16 cellular contexts compared by ENCODE assay signal in the genomic region with DNA sequence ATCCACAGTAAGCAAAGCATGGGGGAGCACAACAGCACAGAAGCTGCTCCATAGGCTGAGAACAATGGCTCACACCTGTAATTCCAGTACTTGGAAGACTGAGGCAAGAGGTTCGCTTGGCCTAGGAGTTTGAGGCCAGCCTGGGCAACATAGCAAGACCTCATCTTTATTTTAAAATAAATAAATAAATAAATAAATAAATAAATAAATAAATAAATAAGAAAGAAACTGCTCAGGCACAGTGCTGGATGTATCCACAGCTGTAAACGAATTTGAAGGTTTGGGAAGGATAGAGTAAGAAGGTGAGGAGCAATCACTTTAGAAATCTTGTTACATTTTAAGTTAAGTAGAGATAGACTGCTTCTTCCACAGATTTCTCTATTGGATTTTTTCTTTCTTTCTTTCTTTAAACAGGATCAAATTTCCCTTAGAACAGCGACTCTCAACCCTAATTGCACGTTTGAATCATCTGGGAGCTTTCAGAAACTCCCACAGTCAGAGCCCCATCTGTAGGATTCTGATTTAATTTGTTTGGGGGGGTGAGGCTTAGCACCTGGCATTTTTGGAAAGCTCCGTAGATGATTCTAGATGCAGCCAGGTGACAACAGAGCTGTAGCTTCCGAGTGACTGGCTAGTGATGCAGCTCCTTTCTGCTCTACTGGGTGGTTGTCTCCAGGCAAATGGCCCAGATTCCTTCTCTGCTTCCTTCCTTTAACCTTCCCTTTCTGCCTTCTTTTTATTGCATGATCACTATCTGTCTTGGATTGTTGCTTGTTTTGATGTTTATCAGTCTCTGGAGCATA. TPM values are rescaled to one million over a fixed set of nuclear protein-coding genes. Genes with fewer than 3 reads are reported as not detected.
A peak's percentile ranks its signal among the peaks of the same experiment; 100 is the strongest.
DNase-seq lines count a peak whose midpoint lies in the region; ATAC-seq, FAIRE-seq and TF ChIP-seq lines count a peak whose summit lies in the region.
"Had no signal": no experiment of that assay in that cellular context is flagged by ENCODE, and none has a peak within 500 bp of the region (broad histone marks: within the 10 kb centered on the region; RNA-seq: fewer than 3 reads in every experiment).

No MANE protein-coding gene starts in this region.

- H2AFZ ChIP-seq in endothelial cell of umbilical vein (ENCODE audit: low read depth, low read length) = no peak overlapping the region
- H2AFZ ChIP-seq: neural progenitor cell had no signal

- no peaks in the 10 kb centered on the region for H3K9me3 Mint-ChIP-seq in CD4-positive, alpha-beta T cell
- H3K9me3 Mint-ChIP-seq: H9 had no signal

- H3K4me1 Mint-ChIP-seq in CD4-positive, alpha-beta T cell (ENCODE audit: low read depth) = peaks cover 69% of the 10 kb centered on the region
- H3K4me1 Mint-ChIP-seq in T-helper 17 cell = peaks cover 61% of the 10 kb centered on the region

- FAIRE-seq in endothelial cell of umbilical vein (lab: Jason Lieb, UNC) = no peak
- FAIRE-seq: D721Med, endometrium, HepG2 had no signal

- BruUV-seq in endothelial cell of umbilical vein (replicated peaks; lab: Mats Ljungman, UMichigan) = no TSS peak

- no peak overlapping the region for H3K9ac ChIP-seq in endothelial cell of umbilical vein (replicated peaks; ENCODE audit: extremely low read depth, insufficient read depth, low read length)
- H3K9ac ChIP-seq: neural progenitor cell had no signal

- POLR2A ChIA-PET in CD4-positive, alpha-beta T cell (lab: Charles Lee) = interaction anchor here (0.6 to 4.2 kb wide), 12 partner anchors 11 to 392 kb away, joined by 3 to 31 read pairs (median 4); partner anchors contain the start of gene S1PR1
- POLR2A ChIA-PET in endothelial cell of umbilical vein (lab: Charles Lee) = interaction anchor here (0.6 kb wide), 1 partner anchor 148 kb away, joined by 3 read pairs; no protein-coding TSS in a partner anchor

- no peak for ATAC-seq in CD4-positive, alpha-beta T cell (ENCODE audit: poor library complexity)
- ATAC-seq in T-helper 17 cell (no peak), left colon (no peak)
- ATAC-seq: left cardiac atrium had no signal

- no peaks in the 10 kb centered on the region for H3K27me3 ChIP-seq in CD4-positive, alpha-beta T cell (ENCODE audit: control insufficient read depth, insufficient read depth, low read length)
- H3K27me3 ChIP-seq in endothelial cell of umbilical vein (ENCODE audit: control insufficient read depth in 2 of 2, insufficient read depth in 2 of 2, low read length in 2 of 2) = no peaks in the 10 kb centered on the region
- H3K27me3 ChIP-seq: neural progenitor cell, thyroid gland had no signal

- no peak for DNase-seq in CD4-positive, alpha-beta T cell
- DNase-seq in ELF-1 (ENCODE audit: low read depth, low spot score) (peak; percentile 69), T-helper 17 cell (no peak), endothelial cell of umbilical vein (ENCODE audit: low read depth, low spot score) (no peak), NCI-H1694 treated with DMSO at 0.1 percent for 48 hours (lab: John Stamatoyannopoulos, UW) (no peak), left colon (no peak), NAMALWA (ENCODE audit: low spot score) (no peak), DMS153 (lab: John Stamatoyannopoulos, UW) (no peak)
- DNase-seq: H9, left cardiac atrium, NCI-H187, thyroid gland had no signal

- no peaks in the 10 kb centered on the region for H3K36me3 Mint-ChIP-seq in CD4-positive, alpha-beta T cell (ENCODE audit: low read depth)
- H3K36me3 Mint-ChIP-seq in T-helper 17 cell (ENCODE audit: low read depth) = no peaks in the 10 kb centered on the region
- H3K36me3 Mint-ChIP-seq: neural progenitor cell had no signal

- H3K27ac ChIP-seq in CD4-positive, alpha-beta T cell (ENCODE audit: low read depth, low read length) = no peak overlapping the region
- H3K27ac ChIP-seq in endothelial cell of umbilical vein (ENCODE audit: insufficient read depth, low read depth, low read length) = no peak overlapping the region
- H3K27ac ChIP-seq: neural progenitor cell, thyroid gland had no signal

- H3K27ac Mint-ChIP-seq in CD4-positive, alpha-beta T cell = peak overlapping the region; percentile 69
- H3K27ac Mint-ChIP-seq in T-helper 17 cell = peak overlapping the region; percentile 98
- H3K27ac Mint-ChIP-seq: H9 had no signal

- H3K79me2 ChIP-seq in endothelial cell of umbilical vein (ENCODE audit: control insufficient read depth, insufficient read depth, low read length) = no peaks in the 10 kb centered on the region

- CTCF ChIA-PET in CD4-positive, alpha-beta T cell (lab: Charles Lee) = interaction anchor here (0.7 to 2.7 kb wide), 6 partner anchors 19 to 153 kb away, joined by 3 to 21 read pairs (median 10); no protein-coding TSS in a partner anchor
- CTCF ChIA-PET in endothelial cell of umbilical vein (lab: Charles Lee) = interaction anchor here (1.0 to 8.4 kb wide), 8 partner anchors 12 to 369 kb away, joined by 3 to 368 read pairs (median 31); partner anchors contain the start of gene S1PR1

- no peaks in the 10 kb centered on the region for H4K20me1 ChIP-seq in endothelial cell of umbilical vein (replicated peaks; ENCODE audit: control insufficient read depth, extremely low read depth, insufficient read depth, low read length)

- no peak overlapping the region for H3K4me3 ChIP-seq in endothelial cell of umbilical vein (replicated peaks in 1 of 3; ENCODE audit: insufficient read depth in 1 of 3, low read depth in 1 of 3, low read length in 3 of 3)
- H3K4me3 ChIP-seq: neural progenitor cell, thyroid gland had no signal

- TF ChIP-seq POLR2A in endothelial cell of umbilical vein (IDR thresholded peaks at IDR 0.05; ENCODE audit: low read depth, low read length) = no peak

- no peaks in the 10 kb centered on the region for H3K36me3 ChIP-seq in endothelial cell of umbilical vein (ENCODE audit: control insufficient read depth in 2 of 2, extremely low read depth in 1 of 2, insufficient read depth in 2 of 2, low read length in 2 of 2)
- H3K36me3 ChIP-seq: thyroid gland had no signal

- peaks cover 3% of the 10 kb centered on the region for H3K9me1 ChIP-seq in endothelial cell of umbilical vein (replicated peaks; ENCODE audit: control insufficient read depth, extremely low read depth, insufficient read depth, low read length)

- intact Hi-C loops in CD4-positive, alpha-beta T cell (cut with DNase I, micrococcal nuclease) = no loop called here
- intact Hi-C loops in endothelial cell of umbilical vein (cut with micrococcal nuclease) (loop anchor here (1.0 kb wide), 1 partner anchor 8 kb away; no protein-coding TSS in a partner anchor), left colon (cut with DNase I, micrococcal nuclease) (no loop called here)

- dilution Hi-C loops in endothelial cell of umbilical vein (cut with MboI; ENCODE audit: extremely low pct_ligation_motif_present, low sequenced_read_pairs) = no loop called here

- H3K27me3 Mint-ChIP-seq in CD4-positive, alpha-beta T cell = no peaks in the 10 kb centered on the region
- H3K27me3 Mint-ChIP-seq in T-helper 17 cell = no peaks in the 10 kb centered on the region

- H3K9me3 ChIP-seq in CD4-positive, alpha-beta T cell (ENCODE audit: control insufficient read depth, low read length) = no peaks in the 10 kb centered on the region
- H3K9me3 ChIP-seq in T-helper 17 cell (ENCODE audit: control insufficient read depth, low read length, poor library complexity, severe bottlenecking) (no peaks in the 10 kb centered on the region), endothelial cell of umbilical vein (replicated peaks; ENCODE audit: control insufficient read depth, insufficient read depth, low read length) (no peaks in the 10 kb centered on the region)
- H3K9me3 ChIP-seq: thyroid gland had no signal

- H3K4me3 Mint-ChIP-seq in CD4-positive, alpha-beta T cell = peak overlapping the region; percentile 63
- peak overlapping the region; percentile 67 for H3K4me3 Mint-ChIP-seq in T-helper 17 cell
- H3K4me3 Mint-ChIP-seq: H9, neural progenitor cell had no signal

- TF ChIP-seq CTCF in CD4-positive, alpha-beta T cell (IDR thresholded peaks at IDR 0.05) = no peak
- TF ChIP-seq CTCF in endothelial cell of umbilical vein (IDR thresholded peaks at IDR 0.05; ENCODE audit: extremely low read depth in 1 of 2, insufficient read depth in 1 of 2, low read depth in 1 of 2, low read length in 2 of 2) = no peak

- H3K4me1 ChIP-seq in endothelial cell of umbilical vein (ENCODE audit: control insufficient read depth, extremely low read depth, insufficient read depth, low read length) = peaks cover 44% of the 10 kb centered on the region
- H3K4me1 ChIP-seq: thyroid gland had no signal

- H3K4me2 ChIP-seq in endothelial cell of umbilical vein (ENCODE audit: insufficient read depth, low read length) = no peak overlapping the region
- H3K4me2 ChIP-seq: neural progenitor cell had no signal

TF ChIP-seq in endothelial cell of umbilical vein, 7 proteins besides CTCF, POLR2A, EP300 and RAD21:
- TF ChIP-seq EZH2 (IDR thresholded peaks at IDR 0.05; ENCODE audit: borderline replicate concordance, low read depth, low read length, severe bottlenecking) (no peak), GATA2 (IDR thresholded peaks at IDR 0.05; ENCODE audit: insufficient read depth, insufficient read length, low read depth, low read length) (peak; percentile 25)

RNA-seq across cellular contexts. Expression of gene S1PR1, which starts 53.5 kb away (rescaled TPM):
- total RNA-seq in CD4-positive, alpha-beta T cell = 100 to 1,000 TPM; 397 to 414 TPM
- 100 to 1,000 TPM; 157 to 226 TPM for total RNA-seq in T-helper 17 cell
- 137 and 138 TPM in 2 replicates for total RNA-seq in endothelial cell of umbilical vein
- polyA plus RNA-seq in endothelial cell of umbilical vein = 346 and 387 TPM in 2 replicates
- 206 and 215 TPM in 2 replicates for polyA plus RNA-seq in endothelial cell of umbilical vein (2011; cell fraction: cytosol; rRNA removed)
- polyA plus RNA-seq in endothelial cell of umbilical vein (2011; cell fraction: nucleus; rRNA removed) = 219 and 225 TPM in 2 replicates
- 130 and 148 TPM in 2 replicates for polyA plus RNA-seq in endothelial cell of umbilical vein (2012)
- 433 and 446 TPM in 2 replicates for polyA minus RNA-seq in endothelial cell of umbilical vein
- polyA minus RNA-seq in endothelial cell of umbilical vein (2011; cell fraction: cytosol; rRNA and poly(A)+ RNA removed) = not detected
- polyA minus RNA-seq in endothelial cell of umbilical vein (2011; cell fraction: nucleus; rRNA and poly(A)+ RNA removed) = 363 and 384 TPM in 2 replicates
- 1 to 10 TPM; 7.1 to 9.6 TPM for total RNA-seq in left colon
- total RNA-seq: HepG2 had no signal
- polyA plus RNA-seq: HepG2 had no signal

Comparison
In these comparisons a context has a peak if more than half of its experiments do, and no peak if none do; other contexts are left out.
1. RNA of gene S1PR1, which starts 53.5 kb away (total RNA-seq): 397 to 414 TPM in CD4-positive, alpha-beta T cell, 157 to 226 TPM in T-helper 17 cell and 137 to 138 TPM in endothelial cell of umbilical vein; 7.1 to 9.6 TPM in left colon; every median in the first group is over 10 times any median in the second.